Comparison of ENCODE assay signal across 25 cellular contexts in the genomic region with DNA sequence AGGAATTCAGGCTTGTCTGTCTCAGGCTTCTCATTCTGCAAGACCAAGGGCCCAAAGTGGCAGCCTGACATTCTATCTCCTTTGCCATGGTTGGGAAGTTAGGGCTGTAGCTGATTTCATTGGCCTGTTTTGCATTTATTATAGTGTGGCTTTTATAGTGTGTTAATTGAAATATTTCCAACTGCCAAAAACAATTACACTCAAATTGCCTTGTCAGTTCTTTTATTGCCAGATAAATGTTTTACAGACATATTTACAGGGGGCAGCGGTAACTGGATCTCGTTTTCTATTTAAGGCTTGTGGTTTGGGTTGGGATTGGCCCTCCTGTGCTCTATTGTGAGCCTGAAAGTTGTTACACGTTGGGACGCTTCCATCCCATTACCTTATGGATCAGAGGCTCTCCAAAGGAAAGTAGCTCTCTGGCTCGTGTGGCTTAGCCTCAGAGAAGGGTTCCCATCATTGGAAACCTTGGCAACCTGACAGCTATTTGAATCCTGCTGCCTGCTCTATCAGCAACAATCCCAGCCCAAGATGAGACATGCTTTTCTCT. TPM values are rescaled to one million over a fixed set of nuclear protein-coding genes. Genes with fewer than 3 reads are reported as not detected.
"Had no signal": no experiment of that assay in that cellular context is flagged by ENCODE, and none has a peak within 500 bp of the region (broad histone marks: within the 10 kb centered on the region; RNA-seq: fewer than 3 reads in every experiment).

No MANE protein-coding gene starts in this region.

- H3K9me3 Mint-ChIP-seq: activated naive CD4-positive, alpha-beta T cell treated with anti-CD3 and anti-CD28 coated beads, Interleukin-2, amount 50 U/mL, for 72 hours; activated T-cell treated with anti-CD3 and anti-CD28 coated beads, Interleukin-2, amount 50 U/mL, for 24 hours; activated T-helper 17 cell treated with anti-CD3 and anti-CD28 coated beads, Interleukin-2, amount 50 U/mL, for 72 hours; central memory CD8-positive, alpha-beta T cell; effector memory CD8-positive, alpha-beta T cell; natural killer cell; type B pancreatic cell had no signal

- H3K4me1 ChIP-seq: ascending aorta, breast epithelium, left ventricle myocardium inferior, prostate gland, spleen, vagina had no signal

- DNase-seq: activated T-cell treated with anti-CD3 and anti-CD28 coated beads, Interleukin-2, amount 50 U/mL, for 24 hours; effector memory CD8-positive, alpha-beta T cell; foreskin melanocyte; immature natural killer cell; kidney glomerular epithelial cell; left ventricle myocardium inferior; natural killer cell; ovary; spleen; stimulated activated CD4-positive, alpha-beta T cell treated with anti-CD3 and anti-CD28 coated beads, Interleukin-4, amount 100 ng/mL, for 24 hours; stimulated activated naive CD4-positive, alpha-beta T cell treated with Interleukin-2 at 50 U/mL for 16 hours had no signal

- H3K27ac Mint-ChIP-seq: activated naive CD4-positive, alpha-beta T cell treated with anti-CD3 and anti-CD28 coated beads, Interleukin-2, amount 50 U/mL, for 72 hours; activated T-cell treated with anti-CD3 and anti-CD28 coated beads, Interleukin-2, amount 50 U/mL, for 24 hours; activated T-helper 17 cell treated with anti-CD3 and anti-CD28 coated beads, Interleukin-2, amount 50 U/mL, for 72 hours; effector memory CD8-positive, alpha-beta T cell; immature natural killer cell; natural killer cell; type B pancreatic cell; WTC11 had no signal

- H3K27me3 ChIP-seq: ascending aorta, breast epithelium, ovary, vagina had no signal

- H3K36me3 Mint-ChIP-seq: activated naive CD4-positive, alpha-beta T cell treated with anti-CD3 and anti-CD28 coated beads, Interleukin-2, amount 50 U/mL, for 72 hours; natural killer cell; type B pancreatic cell; WTC11 had no signal

- H3K36me3 ChIP-seq: ascending aorta, breast epithelium, left ventricle myocardium inferior, ovary, prostate gland, spleen, thoracic aorta, vagina had no signal

- H3K4me3 ChIP-seq: ascending aorta, breast epithelium, left ventricle myocardium inferior, ovary, prostate gland, spleen, thoracic aorta, vagina had no signal

- H3K27ac ChIP-seq: ascending aorta, breast epithelium, left ventricle myocardium inferior, ovary, prostate gland, spleen, thoracic aorta, vagina had no signal

- H3K9me3 ChIP-seq: ascending aorta, breast epithelium, left ventricle myocardium inferior, ovary, prostate gland, spleen, thoracic aorta, vagina had no signal

- H3K4me3 Mint-ChIP-seq: activated T-cell treated with anti-CD3 and anti-CD28 coated beads, Interleukin-2, amount 50 U/mL, for 24 hours; activated T-helper 17 cell treated with anti-CD3 and anti-CD28 coated beads, Interleukin-2, amount 50 U/mL, for 72 hours; central memory CD8-positive, alpha-beta T cell; effector memory CD8-positive, alpha-beta T cell; immature natural killer cell; natural killer cell; type B pancreatic cell; WTC11 had no signal

- H3K4me1 Mint-ChIP-seq: activated T-helper 17 cell treated with anti-CD3 and anti-CD28 coated beads, Interleukin-2, amount 50 U/mL, for 72 hours; central memory CD8-positive, alpha-beta T cell; immature natural killer cell; natural killer cell; WTC11 had no signal

RNA-seq across cellular contexts. Expression of a gene that starts 20.8 kb away (rescaled TPM):
- total RNA-seq: activated T-helper 17 cell treated with anti-CD3 and anti-CD28 coated beads, Interleukin-2, amount 50 U/mL, for 72 hours; ascending aorta; dermis microvascular lymphatic vessel endothelial cell; endothelial cell of umbilical vein; esophagus mucosa; left ventricle myocardium inferior; lung microvascular endothelial cell; natural killer cell; spleen; thoracic aorta; vagina had no signal
- polyA plus RNA-seq: endothelial cell of umbilical vein, immature natural killer cell, spleen had no signal

RNA-seq across cellular contexts. Expression of a gene that starts 43.4 kb away (rescaled TPM):
- total RNA-seq: activated T-helper 17 cell treated with anti-CD3 and anti-CD28 coated beads, Interleukin-2, amount 50 U/mL, for 72 hours; ascending aorta; endothelial cell of umbilical vein; left ventricle myocardium inferior; lung microvascular endothelial cell; thoracic aorta; vagina had no signal
